In the genomic region with DNA sequence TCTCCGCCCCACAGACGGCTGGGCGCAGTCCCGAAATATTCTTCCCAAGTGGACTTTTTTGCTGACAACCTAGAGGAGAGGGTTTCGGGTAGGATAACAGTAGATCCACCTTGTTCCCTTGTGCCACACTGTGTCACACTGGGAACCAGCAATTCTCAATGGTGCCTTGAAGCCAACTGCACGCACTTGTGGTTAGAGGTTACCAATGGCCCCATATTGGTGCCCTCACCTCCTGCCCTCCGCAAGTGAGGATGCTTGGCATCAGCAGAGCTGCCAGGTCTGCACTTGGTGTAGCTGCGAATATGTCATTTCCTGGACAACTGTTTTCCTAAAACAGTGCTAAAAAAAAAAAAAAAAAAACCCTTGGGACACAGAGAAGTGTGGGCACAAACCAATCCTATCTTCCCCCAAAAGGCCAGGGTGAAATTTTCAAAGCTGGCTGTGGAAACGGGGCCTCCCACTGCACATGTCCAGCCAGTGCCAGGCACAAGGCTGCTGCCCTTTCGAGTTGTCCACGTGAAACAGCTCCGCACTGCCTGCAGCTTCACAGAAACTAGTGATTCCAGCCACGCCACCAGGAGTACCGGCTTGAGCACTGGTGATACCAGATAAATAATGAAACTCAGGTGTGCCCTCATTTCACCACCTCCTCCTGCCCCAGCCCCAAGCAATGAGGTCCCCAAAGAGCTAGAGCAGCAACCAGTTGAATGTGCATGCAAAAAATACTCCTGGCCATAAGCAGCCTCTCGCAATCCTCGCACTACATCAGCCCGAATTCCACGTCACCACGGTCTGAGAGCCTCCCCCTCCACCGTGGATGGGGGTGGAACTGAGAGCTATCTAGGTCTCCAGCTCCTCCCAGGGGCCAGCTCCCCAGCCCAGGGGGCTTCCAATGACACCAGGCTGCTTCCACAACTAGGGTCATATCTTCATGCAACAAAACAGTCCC, we compare ENCODE assay signal across 8 cellular contexts. TPM values are rescaled to one million over a fixed set of nuclear protein-coding genes. Genes with fewer than 3 reads are reported as not detected.
DNase-seq lines count a peak whose midpoint lies in the region; ATAC-seq and TF ChIP-seq lines count a peak whose summit lies in the region.

No MANE protein-coding gene starts in this region.

- no peak for TF ChIP-seq CTCF in BJ (IDR thresholded peaks at IDR 0.05; ENCODE audit: insufficient read depth, low read depth, low read length)

- 20% methylated on average over 20 of the region's 20 CpGs for whole genome bisulfite sequencing in thymus

- CTCF ChIA-PET in BJ (lab: Yijun Ruan, JAX) = interaction anchor here (0.5 to 2.5 kb wide), 11 partner anchors 12 to 217 kb away, joined by 3 to 9 read pairs (median 4); no protein-coding TSS in a partner anchor

- no peaks in the 10 kb centered on the region for H3K9me3 ChIP-seq in adipocyte (ENCODE audit: control insufficient read depth, low read length)
- H3K9me3 ChIP-seq in thymus (ENCODE audit: control insufficient read depth) = no peaks in the 10 kb centered on the region

- DNase-seq in BJ (ENCODE audit: low read depth) = no peak
- DNase-seq in NAMALWA (ENCODE audit: low spot score) = peak; percentile 38
- DNase-seq in adipocyte (ENCODE audit: low read depth) = no peak
- peak; percentile 73 for DNase-seq in medulla oblongata (ENCODE audit: extremely low spot score)
- no peak for DNase-seq in NCI-H446 (lab: John Stamatoyannopoulos, UW)

- POLR2A ChIA-PET in BJ (lab: Charles Lee) = interaction anchor here (0.6 kb wide), 1 partner anchor 187 kb away, joined by 3 read pairs; no protein-coding TSS in a partner anchor

- H3K4me3 ChIP-seq in BJ (ENCODE audit: low read depth, low read length) = 0 out of 2 replicates have a peak overlapping the region, but pooled peaks have one; percentile 2
- H3K4me3 ChIP-seq in adipocyte (ENCODE audit: low read length) = peak overlapping the region; percentile 70
- peak overlapping the region; percentile 67 for H3K4me3 ChIP-seq in thymus (ENCODE audit: low read length)

- no peaks in the 10 kb centered on the region for H3K27me3 ChIP-seq in BJ (ENCODE audit: control insufficient read depth, insufficient read depth, low read length)
- no peaks in the 10 kb centered on the region for H3K27me3 ChIP-seq in adipocyte (replicated peaks; ENCODE audit: control insufficient read depth, insufficient read depth, low read length)
- no peaks in the 10 kb centered on the region for H3K27me3 ChIP-seq in thymus (ENCODE audit: control insufficient read depth, insufficient read depth)

- peaks cover 21% of the 10 kb centered on the region for H3K4me1 ChIP-seq in adipocyte (ENCODE audit: control insufficient read depth, insufficient read depth, low read length)
- peaks cover 25% of the 10 kb centered on the region for H3K4me1 ChIP-seq in thymus (ENCODE audit: control insufficient read depth, insufficient read depth, low read length)

- H3K36me3 ChIP-seq in BJ (ENCODE audit: control insufficient read depth, insufficient read depth, low read length) (peaks cover 8% of the 10 kb centered on the region), adipocyte (ENCODE audit: control insufficient read depth, insufficient read depth, low read length, severe bottlenecking) (peaks cover 15% of the 10 kb centered on the region), thymus (ENCODE audit: control insufficient read depth, insufficient read depth) (peaks cover 15% of the 10 kb centered on the region)

- ATAC-seq in HG03280 (IDR thresholded peaks at IDR 0.05; ENCODE audit: unreplicated experiment) (no peak), GM19328 (IDR thresholded peaks at IDR 0.05; ENCODE audit: unreplicated experiment) (no peak)

- H3K27ac ChIP-seq in thymus (ENCODE audit: low read depth) = peak overlapping the region; percentile 98

- peak overlapping the region; percentile 64 for H3K9ac ChIP-seq in adipocyte (ENCODE audit: low read length)

RNA-seq across cellular contexts. Expression of a gene that starts 51.2 kb away (rescaled TPM):
- polyA plus RNA-seq in BJ (2011; rRNA removed) (10.5 and 19.0 TPM in 2 replicates), thymus (175 TPM)
- 12.4 and 13.0 TPM in 2 replicates for polyA minus RNA-seq in BJ (2011; rRNA and poly(A)+ RNA removed)

RNA-seq across cellular contexts. Expression of a gene that starts 51.4 kb away (rescaled TPM):
- 26.1 and 41.9 TPM in 2 replicates for polyA plus RNA-seq in BJ (2011; rRNA removed)
- polyA minus RNA-seq in BJ (2011; rRNA and poly(A)+ RNA removed) = 4.6 and 5.5 TPM in 2 replicates
- 95.0 TPM for polyA plus RNA-seq in thymus

Comparison
In these comparisons a context has a peak if more than half of its experiments do, and no peak if none do; other contexts are left out.
1. DNase-seq: peak in NAMALWA (single experiment) and medulla oblongata (single experiment); none in BJ (single experiment), adipocyte (single experiment) and NCI-H446 (0 of 2).
2. H3K4me3 ChIP-seq: peak in every context shown above with its lines; median percentile 70 in adipocyte; 67 in thymus; 2 in BJ.